ENCODE assay signal across 18 cellular contexts in the genomic region with DNA sequence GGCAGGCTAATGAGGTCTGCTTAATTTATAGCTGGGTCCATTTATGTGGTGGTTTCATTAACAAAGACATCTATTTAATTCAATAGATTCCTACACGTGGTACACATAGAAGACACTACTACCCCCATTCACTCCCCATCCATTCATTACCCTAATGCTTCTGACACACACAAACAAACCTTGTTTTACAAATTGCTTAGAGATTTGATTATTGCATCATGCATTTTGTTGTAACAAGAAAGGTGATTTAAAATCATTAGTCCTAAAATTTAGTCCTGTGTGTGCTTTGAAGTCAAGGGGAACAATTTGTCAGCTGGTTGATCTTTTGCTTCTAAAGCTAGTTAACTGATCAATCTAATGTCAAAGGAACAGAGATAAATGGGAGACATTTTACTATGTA.
A peak's percentile ranks its signal among the peaks of the same experiment; 100 is the strongest.
DNase-seq lines count a peak whose midpoint lies in the region; ATAC-seq and TF ChIP-seq lines count a peak whose summit lies in the region.
"Had no signal": no experiment of that assay in that cellular context is flagged by ENCODE, and none has a peak within 500 bp of the region (broad histone marks: within the 10 kb centered on the region; RNA-seq: fewer than 3 reads in every experiment).

No MANE protein-coding gene starts in this region.

- no peak overlapping the region for H3K27ac ChIP-seq in IMR-90 (ENCODE audit: insufficient read depth, low read length)
- H3K27ac ChIP-seq: BLaER1 had no signal

- H3K14ac ChIP-seq in IMR-90 (replicated peaks; ENCODE audit: low read depth, low read length) = no peak overlapping the region

- no peaks in the 10 kb centered on the region for H3K9me1 ChIP-seq in IMR-90 (ENCODE audit: insufficient read depth, low read length)

- WGBS in IMR-90 (ENCODE audit: extremely low coverage in 2 of 2, insufficient read length in 1 of 2), 2 experiments = no CpG with 5 or more reads among the region's 1 CpG

- no peak for TF ChIP-seq RAD21 in IMR-90 (IDR thresholded peaks at IDR 0.05; ENCODE audit: low read length)

- in situ Hi-C loops in IMR-90 (cut with MboI; ENCODE audit: low sequenced_read_pairs) = no loop called here

- H3K36me3 ChIP-seq in IMR-90 (ENCODE audit: control insufficient read depth, insufficient read depth, low read length) = no peaks in the 10 kb centered on the region
- H3K36me3 ChIP-seq: BE2C, BLaER1 had no signal

- TF ChIP-seq POLR2A in IMR-90 (IDR thresholded peaks at IDR 0.05; ENCODE audit: low read depth, low read length) = no peak

- H2AK5ac ChIP-seq in IMR-90 (ENCODE audit: low read depth, low read length) = no peak overlapping the region

- dilution Hi-C loops in IMR-90 (cut with HindIII; ENCODE audit: low sequenced_read_pairs, unreplicated experiment) = no loop called here

- no peak overlapping the region for H3K4me2 ChIP-seq in IMR-90 (ENCODE audit: low read depth, low read length)
- H3K4me2 ChIP-seq: BLaER1 had no signal

- no peak overlapping the region for H3K56ac ChIP-seq in IMR-90 (ENCODE audit: extremely low read depth, insufficient read depth, low read length)

- no peaks in the 10 kb centered on the region for H3K9me3 ChIP-seq in IMR-90 (ENCODE audit: control insufficient read depth, insufficient read depth, low read length)
- H3K9me3 ChIP-seq: BE2C, BLaER1, Caco-2 had no signal

- H4K91ac ChIP-seq in IMR-90 (ENCODE audit: insufficient read depth, low read depth, low read length) = no peak overlapping the region

- no peak for ATAC-seq in IMR-90 (ENCODE audit: low read depth)

- POLR2A ChIA-PET in IMR-90 (lab: Charles Lee; ENCODE audit: unreplicated experiment) = no interaction called here

- no peak overlapping the region for H2BK120ac ChIP-seq in IMR-90 (ENCODE audit: low read depth, low read length)

- no peak overlapping the region for H3K18ac ChIP-seq in IMR-90 (ENCODE audit: low read depth, low read length)

- no peak overlapping the region for H4K8ac ChIP-seq in IMR-90 (ENCODE audit: low read depth in 2 of 2, low read length in 2 of 2)

- no peaks in the 10 kb centered on the region; the same call in 1 of the 2 replicates for H3K27me3 ChIP-seq in IMR-90 (ENCODE audit: control insufficient read depth, insufficient read depth, low read length)
- H3K27me3 ChIP-seq: BE2C, BLaER1 had no signal

- H3K4me3 ChIP-seq in IMR-90 (ENCODE audit: insufficient read depth, low read depth, low read length) = no peak overlapping the region
- H3K4me3 ChIP-seq: BLaER1 had no signal

- H3K9ac ChIP-seq in IMR-90 (ENCODE audit: low read depth, low read length) = no peak overlapping the region
- H3K9ac ChIP-seq: BLaER1 had no signal

- H2BK5ac ChIP-seq in IMR-90 (ENCODE audit: low read depth, low read length, poor library complexity, severe bottlenecking) = no peak overlapping the region

- intact Hi-C loops in IMR-90 (cut with micrococcal nuclease) = no loop called here

- no peak overlapping the region for H3K4ac ChIP-seq in IMR-90 (ENCODE audit: low read depth, low read length)

- H3K23ac ChIP-seq in IMR-90 (ENCODE audit: low read depth, low read length) = no peak overlapping the region

- H3K79me1 ChIP-seq in IMR-90 (ENCODE audit: low read depth in 1 of 2, low read length in 2 of 2) = no peaks in the 10 kb centered on the region

- H2AFZ ChIP-seq in IMR-90 (replicated peaks; ENCODE audit: low read length, poor library complexity) = no peak overlapping the region

- H3K4me1 ChIP-seq in IMR-90 (ENCODE audit: control insufficient read depth, insufficient read depth, low read length) = peaks cover 3% of the 10 kb centered on the region
- H3K4me1 ChIP-seq: BLaER1, Caco-2 had no signal

- DNase-seq in COLO829 (ENCODE audit: low spot score) = peak; percentile 34
- no peak for DNase-seq in IMR-90
- DNase-seq in foreskin melanocyte = peak; percentile 40
- no peak for DNase-seq in cerebellum (ENCODE audit: low spot score)
- no peak for DNase-seq in NCI-H1930 (lab: John Stamatoyannopoulos, UW)
- DNase-seq in activated CD8-positive, alpha-beta memory T cell treated with anti-CD3 and anti-CD28 coated beads, Interleukin-2, amount 50 U/mL, for 4 hours = no peak
- DNase-seq: 8988T; ACHN; BE2C; C1 segment of cervical spinal cord; Caco-2; Calu3; CD4-positive, alpha-beta memory T cell; CD4-positive, CD25-positive, alpha-beta regulatory T cell; CD8-positive, alpha-beta memory T cell; DMS79 treated with DMSO at 0.1 percent for 48 hours; GF-D8 had no signal

- H2BK15ac ChIP-seq in IMR-90 (ENCODE audit: low read depth, low read length) = no peak overlapping the region

- TF ChIP-seq CTCF in IMR-90 (conservative IDR thresholded peaks at IDR 0.05; ENCODE audit: low read depth, low read length) = no peak

- H2BK20ac ChIP-seq in IMR-90 (ENCODE audit: low read depth, low read length) = no peak overlapping the region

- no peaks in the 10 kb centered on the region for H4K20me1 ChIP-seq in IMR-90 (ENCODE audit: insufficient read depth, low read length)
- H4K20me1 ChIP-seq: BLaER1 had no signal

- no peak overlapping the region for H4K5ac ChIP-seq in IMR-90 (ENCODE audit: low read depth, low read length)

- no TSS peak for BruUV-seq in IMR-90 (replicated peaks; lab: Mats Ljungman, UMichigan)

- no peak overlapping the region for H2AK9ac ChIP-seq in IMR-90 (replicated peaks; ENCODE audit: low read depth, low read length, poor library complexity)

- CTCF ChIA-PET in IMR-90 (lab: Yijun Ruan, JAX) = no interaction called here

TF ChIP-seq in IMR-90, 13 proteins besides CTCF, POLR2A, EP300 and RAD21:
- peak; percentile 64 for TF ChIP-seq CEBPB (IDR thresholded peaks at IDR 0.05; ENCODE audit: low read depth, low read length)
- TF ChIP-seq RFX5 (IDR thresholded peaks at IDR 0.05; ENCODE audit: low read depth, low read length) = no peak
TF ChIP-seq in IMR-90: peak in this region for 1.

Comparison
In these comparisons a context has a peak if more than half of its experiments do, and no peak if none do; other contexts are left out.
1. DNase-seq: peak in COLO829 (single experiment) and foreskin melanocyte (single experiment); none in IMR-90 (single experiment), cerebellum (single experiment), NCI-H1930 (0 of 2) and activated CD8-positive, alpha-beta memory T cell treated with anti-CD3 and anti-CD28 coated beads, Interleukin-2, amount 50 U/mL, for 4 hours (single experiment).